1 cellular context compared by ENCODE assay signal in the genomic region with DNA sequence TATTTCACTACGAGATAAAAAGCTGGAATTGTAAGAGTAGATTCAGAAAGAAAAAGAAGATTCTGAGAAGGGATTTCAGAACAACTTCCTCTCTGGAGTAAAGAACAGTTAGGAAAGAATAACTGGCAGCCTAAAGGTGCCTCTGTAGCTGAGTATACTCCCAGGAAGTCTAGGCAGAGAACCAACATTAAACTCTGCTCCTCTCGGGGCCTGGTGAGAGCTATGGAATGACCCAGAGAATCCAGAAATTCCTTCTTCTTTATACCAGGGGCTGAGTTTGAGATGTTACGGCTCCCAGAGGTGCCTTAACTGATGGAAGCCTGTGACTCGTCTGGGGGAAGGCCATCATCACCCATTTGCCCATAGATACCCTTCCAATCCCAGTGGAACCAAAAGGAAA.
TF ChIP-seq lines count a peak whose summit lies in the region.

No MANE protein-coding gene starts in this region.

TF ChIP-seq in IMR-90, 13 proteins besides CTCF, POLR2A, EP300 and RAD21 (continued from another document):
- TF ChIP-seq, protein P1, sequence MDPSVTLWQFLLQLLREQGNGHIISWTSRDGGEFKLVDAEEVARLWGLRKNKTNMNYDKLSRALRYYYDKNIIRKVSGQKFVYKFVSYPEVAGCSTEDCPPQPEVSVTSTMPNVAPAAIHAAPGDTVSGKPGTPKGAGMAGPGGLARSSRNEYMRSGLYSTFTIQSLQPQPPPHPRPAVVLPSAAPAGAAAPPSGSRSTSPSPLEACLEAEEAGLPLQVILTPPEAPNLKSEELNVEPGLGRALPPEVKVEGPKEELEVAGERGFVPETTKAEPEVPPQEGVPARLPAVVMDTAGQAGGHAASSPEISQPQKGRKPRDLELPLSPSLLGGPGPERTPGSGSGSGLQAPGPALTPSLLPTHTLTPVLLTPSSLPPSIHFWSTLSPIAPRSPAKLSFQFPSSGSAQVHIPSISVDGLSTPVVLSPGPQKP (IDR thresholded peaks at IDR 0.05; ENCODE audit: borderline replicate concordance, low read depth, low read length): no peak
- TF ChIP-seq NFE2L2 (IDR thresholded peaks at IDR 0.05; ENCODE audit: low read depth, low read length): no peak
